Comparison of ENCODE assay signal across 12 cellular contexts in the genomic region with DNA sequence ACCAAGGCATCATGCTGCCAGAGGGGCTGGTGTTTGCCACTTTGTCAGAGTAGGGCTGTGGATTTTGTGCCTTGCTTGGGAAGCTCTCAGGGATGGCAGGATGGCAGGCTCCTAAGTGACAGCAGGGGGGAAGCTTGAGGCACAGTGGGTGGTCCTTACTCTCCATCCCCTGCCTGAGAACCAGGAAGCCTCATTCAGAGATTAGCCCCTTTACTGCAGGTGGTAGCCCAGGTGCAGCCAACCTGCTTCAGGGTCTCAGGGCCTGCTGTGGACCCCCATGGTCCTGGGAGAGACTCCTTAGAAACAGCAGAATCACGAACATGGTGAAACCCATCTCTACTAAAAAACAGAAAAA. TPM values are rescaled to one million over a fixed set of nuclear protein-coding genes. Genes with fewer than 3 reads are reported as not detected.
A peak's percentile ranks its signal among the peaks of the same experiment; 100 is the strongest.
DNase-seq lines count a peak whose midpoint lies in the region; ATAC-seq, FAIRE-seq and TF ChIP-seq lines count a peak whose summit lies in the region.
"Had no signal": no experiment of that assay in that cellular context is flagged by ENCODE, and none has a peak within 500 bp of the region (broad histone marks: within the 10 kb centered on the region; RNA-seq: fewer than 3 reads in every experiment).

No MANE protein-coding gene starts in this region.

- TF ChIP-seq RAD21 in K562 (CRISPR knock-in tag; conservative IDR thresholded peaks at IDR 0.05 in 1 of 2, IDR thresholded peaks at IDR 0.05 in 1 of 2), result no peak

- H3K4me2 ChIP-seq in K562 (ENCODE audit: insufficient read depth, low read length), result peak overlapping the region; percentile 74

- no peak overlapping the region for H3K4me3 Mint-ChIP-seq in stimulated activated naive CD8-positive, alpha-beta T cell treated with anti-CD3 and anti-CD28 coated beads, Interleukin-15, Interleukin-2, amounts not matched to agents 100 ng/mL and 50 ng/mL, for 24 hours

- H3K9me3 ChIP-seq in K562 (replicated peaks; ENCODE audit: control insufficient read depth, insufficient read depth, low read depth, low read length), result no peaks in the 10 kb centered on the region
- H3K9me3 ChIP-seq in mucosa of rectum (ENCODE audit: control insufficient read depth in 2 of 2, low read length in 2 of 2), result no peaks in the 10 kb centered on the region

- H3K4me3 ChIP-seq in K562 (no peak overlapping the region), mucosa of rectum (ENCODE audit: low read length in 2 of 2) (no peak overlapping the region)

- TF ChIP-seq EP300 in K562 (IDR thresholded peaks at IDR 0.05; ENCODE audit: low read length), result no peak

- H3K27me3 Mint-ChIP-seq in stimulated activated naive CD8-positive, alpha-beta T cell treated with anti-CD3 and anti-CD28 coated beads, Interleukin-15, Interleukin-2, amounts not matched to agents 100 ng/mL and 50 ng/mL, for 24 hours, result no peaks in the 10 kb centered on the region

- peaks cover 18% of the 10 kb centered on the region for H3K36me3 Mint-ChIP-seq in stimulated activated naive CD8-positive, alpha-beta T cell treated with anti-CD3 and anti-CD28 coated beads, Interleukin-15, Interleukin-2, amounts not matched to agents 100 ng/mL and 50 ng/mL, for 24 hours (ENCODE audit: low read depth)

- peak overlapping the region; percentile 83 for H3K27ac Mint-ChIP-seq in stimulated activated naive CD8-positive, alpha-beta T cell treated with anti-CD3 and anti-CD28 coated beads, Interleukin-15, Interleukin-2, amounts not matched to agents 100 ng/mL and 50 ng/mL, for 24 hours

- no TSS peak for BruUV-seq in K562 (replicated peaks; lab: Mats Ljungman, UMichigan)

- DNase-seq in stimulated activated naive CD8-positive, alpha-beta T cell treated with anti-CD3 and anti-CD28 coated beads, Interleukin-15, Interleukin-2, amounts not matched to agents 100 U/mL and 50 U/mL, for 24 hours, result no peak
- no peak for DNase-seq in K562 (ENCODE audit: extremely low read depth in 1 of 4, low spot score in 3 of 4)
- DNase-seq in epidermal melanocyte (ENCODE audit: insufficient read length, low spot score), result no peak
- DNase-seq in HuH-7.5 (ENCODE audit: low spot score), result no peak
- DNase-seq: central memory CD4-positive, alpha-beta T cell; NCI-H82; stimulated activated naive CD4-positive, alpha-beta T cell had no signal

- peak overlapping the region; percentile 40; the same call in 1 of the 2 replicates for H2AFZ ChIP-seq in K562 (ENCODE audit: low read depth, low read length)

- ATAC-seq in stimulated activated naive CD8-positive, alpha-beta T cell treated with anti-CD3 and anti-CD28 coated beads, Interleukin-15, Interleukin-2, amounts not matched to agents 100 U/mL and 50 U/mL, for 24 hours, result no peak
- ATAC-seq in K562 (no peak), HG02870 (IDR thresholded peaks at IDR 0.05; ENCODE audit: unreplicated experiment) (no peak), HG03378 (IDR thresholded peaks at IDR 0.05; ENCODE audit: unreplicated experiment) (no peak)

- no peak for TF ChIP-seq CTCF in K562 (IDR thresholded peaks at IDR 0.05 in 2 of 3, conservative IDR thresholded peaks at IDR 0.05 in 1 of 3; ENCODE audit: insufficient read depth in 2 of 3, low read depth in 1 of 3, low read length in 3 of 3)

- CTCF ChIA-PET in K562 (lab: Yijun Ruan, JAX; ENCODE audit: low intra/inter-chr PET ratio), result no interaction called here

- peak; percentile 3 for TF ChIP-seq POLR2A in K562 (conservative IDR thresholded peaks at IDR 0.05)

- intact Hi-C loops in K562 (cut with micrococcal nuclease), result loop anchor here (2.0 to 5.0 kb wide), 2 partner anchors 46 to 74 kb away; no protein-coding TSS in a partner anchor

- WGBS in K562 (ENCODE audit: insufficient coverage, low coverage, missing lambda C conversion rate), result 17% methylated on average over 1 of the region's 1 CpG

- H3K79me2 ChIP-seq in K562 (ENCODE audit: control insufficient read depth, insufficient read depth, low read length), result peaks cover 41% of the 10 kb centered on the region

- no peaks in the 10 kb centered on the region for H3K27me3 ChIP-seq in K562 (ENCODE audit: control insufficient read depth in 2 of 2, insufficient read depth in 2 of 2, low read length in 2 of 2)
- H3K27me3 ChIP-seq in mucosa of rectum (ENCODE audit: control insufficient read depth in 2 of 2, insufficient read depth in 2 of 2, low read length in 2 of 2), result no peaks in the 10 kb centered on the region

- POLR2A ChIA-PET in K562 (lab: Yijun Ruan, JAX), result interaction anchor here (1.4 to 1.8 kb wide), 2 partner anchors 8 to 9 kb away, joined by 4 to 5 read pairs; no protein-coding TSS in a partner anchor

- peaks cover 8% of the 10 kb centered on the region for H3K9me1 ChIP-seq in K562 (ENCODE audit: control insufficient read depth, insufficient read depth, low read length)

- in situ Hi-C loops in K562 (cut with MboI), result no loop called here

- peaks cover 5% of the 10 kb centered on the region; the same call in 1 of the 2 replicates for H4K20me1 ChIP-seq in K562 (replicated peaks; ENCODE audit: control insufficient read depth, insufficient read depth, low read length)

- no peak for FAIRE-seq in K562 (lab: Jason Lieb, UNC)

- H3K36me3 ChIP-seq in K562 (ENCODE audit: control insufficient read depth, insufficient read depth, low read length) (peaks cover 63% of the 10 kb centered on the region; the same call in 2 of the 3 replicates), mucosa of rectum (ENCODE audit: control insufficient read depth in 2 of 2, insufficient read depth in 2 of 2, low read length in 2 of 2) (peaks cover 16 to 17% of the 10 kb centered on the region in 2 donors)

- H3K9ac ChIP-seq in K562 (ENCODE audit: insufficient read depth in 1 of 2, low read depth in 2 of 2, low read length in 2 of 2) (peak overlapping the region; percentile 60 to 87), mucosa of rectum (ENCODE audit: low read depth in 1 of 2, low read length in 2 of 2) (peak overlapping the region in 1 of 2 donors; percentile 6)

- H3K27ac ChIP-seq in K562 (ENCODE audit: extremely low read depth, low read depth, low read length) (peak overlapping the region; percentile 94), mucosa of rectum (ENCODE audit: low read depth in 2 of 2, low read length in 2 of 2) (peak overlapping the region; percentile 32 to 53)
- H3K27ac ChIP-seq: VCaP had no signal

- H3K4me1 ChIP-seq in K562 (replicated peaks in 1 of 2; ENCODE audit: control insufficient read depth in 2 of 2, insufficient read depth in 2 of 2, low read length in 2 of 2) (peaks cover 58 to 82% of the 10 kb centered on the region in 2 experiments), mucosa of rectum (ENCODE audit: control insufficient read depth in 2 of 2, insufficient read depth in 2 of 2, low read length in 2 of 2) (peaks cover 6 to 9% of the 10 kb centered on the region in 2 donors)

- H3K4me1 Mint-ChIP-seq in stimulated activated naive CD8-positive, alpha-beta T cell treated with anti-CD3 and anti-CD28 coated beads, Interleukin-15, Interleukin-2, amounts not matched to agents 100 ng/mL and 50 ng/mL, for 24 hours (ENCODE audit: low read depth), result peaks cover 21% of the 10 kb centered on the region

- H3K9me3 Mint-ChIP-seq in stimulated activated naive CD8-positive, alpha-beta T cell treated with anti-CD3 and anti-CD28 coated beads, Interleukin-15, Interleukin-2, amounts not matched to agents 100 ng/mL and 50 ng/mL, for 24 hours, result no peaks in the 10 kb centered on the region

TF ChIP-seq in K562, 482 proteins besides CTCF, POLR2A, EP300 and RAD21 (continues in another document):
- peak; percentile 17 for TF ChIP-seq CHD4 (IDR thresholded peaks at IDR 0.05; ENCODE audit: insufficient read depth, insufficient replicate concordance, low read depth, low read length, poor library complexity, severe bottlenecking)
- no peak for TF ChIP-seq SMAD4 (CRISPR knock-in tag; conservative IDR thresholded peaks at IDR 0.05)

RNA-seq across cellular contexts. Expression of a gene that starts 8.9 kb away (rescaled TPM):
- total RNA-seq in K562 (2011; cell fraction: chromatin; rRNA removed; ENCODE audit: low replicate concordance), result 11.3 and 26.5 TPM in 2 replicates
- total RNA-seq in K562 (2011; cell fraction: nucleolus; rRNA removed), result 24.2 and 25.7 TPM in 2 replicates
- 22.4 and 23.4 TPM in 2 replicates for total RNA-seq in K562 (2011; cell fraction: nucleoplasm; rRNA removed)
- 10.5 and 16.9 TPM in 2 replicates for total RNA-seq in K562 (2014; rRNA removed)
- 6.2 and 8.2 TPM in 2 replicates for total RNA-seq in K562 (2014; rRNA removed; fragmentation: Illumina TruSeq; extraction: Trizol)
- total RNA-seq in K562 (2015; rRNA removed; fragmentation: Illumina TruSeq; extraction: Trizol), result 6.0 and 6.7 TPM in 2 replicates
- 13.7 and 15.2 TPM in 2 replicates for total RNA-seq in K562 (2021)
- polyA plus RNA-seq in K562 (2011; rRNA removed), result 10.7 and 15.4 TPM in 2 replicates
- polyA plus RNA-seq in K562 (2011; cell fraction: cytosol; rRNA removed), result 12.8 and 18.7 TPM in 2 replicates
- 10.4 and 18.7 TPM in 2 replicates for polyA plus RNA-seq in K562 (2011; cell fraction: nucleus; rRNA removed)
- 8.2 and 14.5 TPM in 2 replicates for polyA plus RNA-seq in K562 (2012)
- 17.8 and 22.9 TPM in 2 replicates for polyA plus RNA-seq in K562 (2014; fragmentation: Illumina TruSeq; extraction: Trizol)
- under 1 TPM; 0.27 to 0.53 TPM for polyA plus RNA-seq in K562 (2014; fragmentation: Nextera tagmentation; extraction: Ambion mirVana)
- polyA plus RNA-seq in K562 (2014; rRNA removed), result 13.8 and 16.7 TPM in 2 replicates
- 2.6 and 6.2 TPM in 2 replicates for polyA minus RNA-seq in K562 (2011; rRNA and poly(A)+ RNA removed)
- polyA minus RNA-seq in K562 (2011; cell fraction: cytosol; rRNA and poly(A)+ RNA removed), result 7.9 and 8.3 TPM in 2 replicates
- 3.8 and 5.3 TPM in 2 replicates for polyA minus RNA-seq in K562 (2011; cell fraction: nucleus; rRNA and poly(A)+ RNA removed)

RNA-seq across cellular contexts. Expression of a gene that starts 42.7 kb away (rescaled TPM):
- 5.6 and 9.2 TPM in 2 replicates for total RNA-seq in K562 (2011; cell fraction: chromatin; rRNA removed; ENCODE audit: low replicate concordance)
- 11.2 and 12.0 TPM in 2 replicates for total RNA-seq in K562 (2011; cell fraction: nucleolus; rRNA removed)
- 7.4 and 9.0 TPM in 2 replicates for total RNA-seq in K562 (2011; cell fraction: nucleoplasm; rRNA removed)
- 16.5 and 23.8 TPM in 2 replicates for total RNA-seq in K562 (2014; rRNA removed)
- total RNA-seq in K562 (2014; rRNA removed; fragmentation: Illumina TruSeq; extraction: Trizol), result 10.8 and 11.1 TPM in 2 replicates
- 17.9 and 18.9 TPM in 2 replicates for total RNA-seq in K562 (2015; rRNA removed; fragmentation: Illumina TruSeq; extraction: Trizol)
- total RNA-seq in K562 (2021), result 23.0 and 24.6 TPM in 2 replicates
- polyA plus RNA-seq in K562 (2011; rRNA removed), result 16.8 and 25.9 TPM in 2 replicates
- 27.0 and 56.5 TPM in 2 replicates for polyA plus RNA-seq in K562 (2011; cell fraction: cytosol; rRNA removed)
- polyA plus RNA-seq in K562 (2011; cell fraction: nucleus; rRNA removed), result 7.1 and 12.9 TPM in 2 replicates
- 21.5 and 26.3 TPM in 2 replicates for polyA plus RNA-seq in K562 (2012)
- 37.2 and 38.1 TPM in 2 replicates for polyA plus RNA-seq in K562 (2014; fragmentation: Illumina TruSeq; extraction: Trizol)
- polyA plus RNA-seq in K562 (2014; fragmentation: Nextera tagmentation; extraction: Ambion mirVana), result 10 to 100 TPM in 1 of 2 experiments, 1 to 10 TPM in 1; 8.7 to 17.8 TPM
- 23.3 and 27.2 TPM in 2 replicates for polyA plus RNA-seq in K562 (2014; rRNA removed)
- polyA minus RNA-seq in K562 (2011; rRNA and poly(A)+ RNA removed), result 6.6 and 12.8 TPM in 2 replicates
- polyA minus RNA-seq in K562 (2011; cell fraction: cytosol; rRNA and poly(A)+ RNA removed), result 9.0 and 12.5 TPM in 2 replicates
- 5.8 and 6.1 TPM in 2 replicates for polyA minus RNA-seq in K562 (2011; cell fraction: nucleus; rRNA and poly(A)+ RNA removed)
